In genomic region chr20:44182135-44182765, GRCh38 we compare ENCODE assay signal across 19 cellular contexts. TPM values are rescaled to one million over a fixed set of nuclear protein-coding genes. Genes with fewer than 3 reads are reported as not detected.
DNase-seq lines count a peak whose midpoint lies in the region; ATAC-seq and TF ChIP-seq lines count a peak whose summit lies in the region.
"Had no signal": no experiment of that assay in that cellular context is flagged by ENCODE, and none has a peak within 500 bp of the region (broad histone marks: within the 10 kb centered on the region; RNA-seq: fewer than 3 reads in every experiment).

No MANE protein-coding gene starts in this region.

- H3F3A ChIP-seq in SK-N-SH (replicated peaks; ENCODE audit: insufficient read depth) = no peaks in the 10 kb centered on the region

- no peak for TF ChIP-seq CTCF in ascending aorta (IDR thresholded peaks at IDR 0.05)
- TF ChIP-seq CTCF in SK-N-SH (IDR thresholded peaks at IDR 0.05) = no peak

- H3K79me2 ChIP-seq in SK-N-SH (ENCODE audit: insufficient read depth) = no peaks in the 10 kb centered on the region

- ATAC-seq in activated CD4-positive, CD25-positive, alpha-beta regulatory T cell treated with anti-CD3 and anti-CD28 coated beads, Interleukin-2, amount 50 U/mL, for 24 hours = no peak
- ATAC-seq: GM23338; stimulated activated effector memory CD8-positive, alpha-beta T cell treated with anti-CD3 and anti-CD28 coated beads, Interleukin-12 subunit alpha, Interleukin-12 subunit beta, amount 100 ng/mL, for 72 hours; T-helper 17 cell had no signal

- H3K27ac ChIP-seq in ascending aorta (peak overlapping the region; percentile 89 to 95), muscle layer of duodenum (ENCODE audit: low read length) (peak overlapping the region; percentile 81), stomach smooth muscle (ENCODE audit: low read length) (peak overlapping the region; percentile 89), SK-N-SH (ENCODE audit: low read depth in 2 of 2, low read length in 1 of 2) (no peak overlapping the region)
- H3K27ac ChIP-seq: thyroid gland, WERI-Rb-1 had no signal

- peak overlapping the region; percentile 68 to 73 for H3K9ac ChIP-seq in stomach smooth muscle (ENCODE audit: low read length in 2 of 2)
- H3K9ac ChIP-seq in SK-N-SH = no peak overlapping the region

- peak overlapping the region; percentile 61 to 82 for H3K4me3 ChIP-seq in ascending aorta
- H3K4me3 ChIP-seq in muscle layer of duodenum (ENCODE audit: low read depth in 1 of 2, low read length in 2 of 2) = peak overlapping the region in 1 of 2 donors; percentile 47
- H3K4me3 ChIP-seq in stomach smooth muscle (ENCODE audit: low read length in 2 of 2) = peak overlapping the region; percentile 57 to 94
- H3K4me3 ChIP-seq in SK-N-SH (ENCODE audit: low read depth in 2 of 2, low read length in 1 of 2) = no peak overlapping the region
- H3K4me3 ChIP-seq: GM23338, MG63, thyroid gland had no signal

- no peaks in the 10 kb centered on the region for H4K20me1 ChIP-seq in SK-N-SH (ENCODE audit: insufficient read depth)

- H3K4me2 ChIP-seq in SK-N-SH = no peak overlapping the region
- H3K4me2 ChIP-seq: GM23338 had no signal

- DNase-seq in M059J (ENCODE audit: low read depth) (peak; percentile 54), ascending aorta (ENCODE audit: low spot score in 2 of 2) (no peak), SK-N-SH (no peak), mucosa of gallbladder (ENCODE audit: low spot score) (no peak)
- DNase-seq: activated CD4-positive, alpha-beta T cell treated with anti-CD3 and anti-CD28 coated beads, Interleukin-2, amount 50 U/mL, for 4 hours; activated CD8-positive, alpha-beta memory T cell treated with anti-CD3 and anti-CD28 coated beads, Interleukin-2, amount 50 U/mL, for 48 hours; activated effector memory CD4-positive, alpha-beta T cell treated with anti-CD3 and anti-CD28 coated beads, Interleukin-2, amount 50 U/mL, for 16 hours; DND-41; MG63; NCI-H187 treated with DMSO at 0.1 percent for 48 hours; T-helper 17 cell; thyroid gland had no signal

- H3K9me3 ChIP-seq in ascending aorta (no peaks in the 10 kb centered on the region), muscle layer of duodenum (ENCODE audit: control insufficient read depth in 1 of 2, low read length in 2 of 2) (no peaks in the 10 kb centered on the region), stomach smooth muscle (ENCODE audit: control insufficient read depth in 2 of 2, low read length in 2 of 2) (no peaks in the 10 kb centered on the region), SK-N-SH (no peaks in the 10 kb centered on the region)
- H3K9me3 ChIP-seq: MG63, thyroid gland had no signal

- intact Hi-C loops in ascending aorta (cut with DNase I) = loop anchor here (10.0 kb wide), 2 partner anchors 167 to 513 kb away; no protein-coding TSS in a partner anchor

- WGBS in SK-N-SH (ENCODE audit: low lambda C conversion rate) = 69% methylated on average over 13 of the region's 13 CpGs

- CTCF ChIA-PET in SK-N-SH (lab: Yijun Ruan, JAX) = interaction anchor here (6.9 to 19.9 kb wide), 2 partner anchors 7 to 70 kb away, joined by 54 to 618 read pairs; no protein-coding TSS in a partner anchor

- peaks cover 2 to 30% of the 10 kb centered on the region in 2 donors for H3K4me1 ChIP-seq in ascending aorta
- peaks cover 5 to 29% of the 10 kb centered on the region in 2 donors for H3K4me1 ChIP-seq in muscle layer of duodenum (ENCODE audit: control insufficient read depth in 1 of 2, insufficient read depth in 2 of 2, low read length in 2 of 2)
- H3K4me1 ChIP-seq in stomach smooth muscle (ENCODE audit: control insufficient read depth, insufficient read depth, low read length) = peaks cover 49% of the 10 kb centered on the region
- peaks cover 8 to 13% of the 10 kb centered on the region in 2 experiments; a peak in 1 of 4 replicates for H3K4me1 ChIP-seq in SK-N-SH (ENCODE audit: control insufficient read depth in 1 of 2, insufficient read depth in 2 of 2, low read depth in 1 of 2, low read length in 1 of 2)

- H2AFZ ChIP-seq in SK-N-SH (ENCODE audit: low read depth) = no peak overlapping the region
- H2AFZ ChIP-seq: GM23338 had no signal

- TF ChIP-seq EP300 in SK-N-SH (IDR thresholded peaks at IDR 0.05; ENCODE audit: borderline replicate concordance in 1 of 2, low read depth in 1 of 2, low read length in 1 of 2) = no peak

- TF ChIP-seq RAD21 in SK-N-SH (IDR thresholded peaks at IDR 0.05; ENCODE audit: low read length) = no peak

- no peaks in the 10 kb centered on the region for H3K27me3 ChIP-seq in ascending aorta
- H3K27me3 ChIP-seq in muscle layer of duodenum (ENCODE audit: low read depth, low read length) = peaks cover 2% of the 10 kb centered on the region
- no peaks in the 10 kb centered on the region for H3K27me3 ChIP-seq in stomach smooth muscle (ENCODE audit: control insufficient read depth in 1 of 2, insufficient read depth in 2 of 2, low read length in 2 of 2)
- H3K27me3 ChIP-seq in SK-N-SH (ENCODE audit: insufficient read depth) = no peaks in the 10 kb centered on the region
- H3K27me3 ChIP-seq: MG63, thyroid gland had no signal

- H3K36me3 ChIP-seq in ascending aorta (no peaks in the 10 kb centered on the region), muscle layer of duodenum (ENCODE audit: control insufficient read depth in 1 of 2, insufficient read depth in 2 of 2, low read length in 2 of 2) (no peaks in the 10 kb centered on the region), stomach smooth muscle (ENCODE audit: control insufficient read depth in 2 of 2, insufficient read depth in 2 of 2, low read length in 2 of 2) (no peaks in the 10 kb centered on the region), SK-N-SH (replicated peaks in 1 of 2; ENCODE audit: control insufficient read depth in 1 of 2, insufficient read depth in 2 of 2, low read length in 1 of 2) (no peaks in the 10 kb centered on the region)
- H3K36me3 ChIP-seq: MG63, thyroid gland, WERI-Rb-1 had no signal

- H3K9me2 ChIP-seq in SK-N-SH = no peaks in the 10 kb centered on the region

- POLR2A ChIA-PET in SK-N-SH (lab: Yijun Ruan, JAX) = no interaction called here

TF ChIP-seq in SK-N-SH, 30 proteins besides CTCF, POLR2A, EP300 and RAD21 (continues in another document):
- TF ChIP-seq GATA2 (CRISPR knock-in tag; IDR thresholded peaks at IDR 0.05) (no peak), ZBTB33 (IDR thresholded peaks at IDR 0.05; ENCODE audit: borderline replicate concordance, low read depth) (no peak), IRF3 (IDR thresholded peaks at IDR 0.05; ENCODE audit: low read depth, low read length) (no peak), SMC3 (IDR thresholded peaks at IDR 0.05; ENCODE audit: low read depth, low read length) (no peak), RFX5 (IDR thresholded peaks at IDR 0.05; ENCODE audit: low read length) (no peak), YY1 (IDR thresholded peaks at IDR 0.05; ENCODE audit: low read depth) (no peak), MXI1 (IDR thresholded peaks at IDR 0.05; ENCODE audit: low read depth, low read length) (no peak), PBX3 (IDR thresholded peaks at IDR 0.05) (no peak), TCF12 (IDR thresholded peaks at IDR 0.05) (no peak), SIN3A (IDR thresholded peaks at IDR 0.05; ENCODE audit: borderline replicate concordance, low read depth, low read length) (no peak)

RNA-seq across cellular contexts. Expression of gene JPH2, which starts 4.7 kb away (rescaled TPM):
- total RNA-seq in M059J (2014; rRNA removed; shearing (Covaris generic)) = 16.4 and 39.3 TPM in 2 replicates
- total RNA-seq in ascending aorta = 86.7 TPM
- 0.67 and 0.75 TPM in 2 replicates for polyA plus RNA-seq in SK-N-SH (2012; rRNA removed)
- polyA plus RNA-seq in SK-N-SH (2012; cell fraction: cytosol; rRNA removed) = 0.44 and 0.58 TPM in 2 replicates
- 0.66 and 0.74 TPM in 2 replicates for polyA plus RNA-seq in SK-N-SH (2012; cell fraction: nucleus; rRNA removed)
- 48.9 TPM for total RNA-seq in mucosa of gallbladder
- total RNA-seq: T-helper 17 cell had no signal
- polyA plus RNA-seq: IgD-negative memory B cell had no signal

RNA-seq across cellular contexts. Expression of gene OSER1, which starts 28.3 kb away (rescaled TPM):
- 77.3 and 83.3 TPM in 2 replicates for total RNA-seq in M059J (2014; rRNA removed; shearing (Covaris generic))
- 9.2 TPM for total RNA-seq in ascending aorta
- 22.3 and 31.0 TPM in 2 replicates for polyA plus RNA-seq in SK-N-SH (2012; rRNA removed)
- polyA plus RNA-seq in SK-N-SH (2012; cell fraction: cytosol; rRNA removed) = 21.3 and 25.1 TPM in 2 replicates
- polyA plus RNA-seq in SK-N-SH (2012; cell fraction: nucleus; rRNA removed) = 44.4 and 73.2 TPM in 2 replicates
- total RNA-seq in mucosa of gallbladder = 34.8 TPM

Comparison
In these comparisons a context has a peak if more than half of its experiments do, and no peak if none do; other contexts are left out.
1. H3K27ac ChIP-seq: peak in ascending aorta (2 of 2), muscle layer of duodenum (single experiment) and stomach smooth muscle (single experiment); none in SK-N-SH (0 of 2).
2. H3K4me3 ChIP-seq: peak in ascending aorta (2 of 2) and stomach smooth muscle (2 of 2); none in SK-N-SH (0 of 2).